1 cellular context compared by ENCODE assay signal in genomic region chr17:64506576-64507417, GRCh38.
A peak's percentile ranks its signal among the peaks of the same experiment; 100 is the strongest.
TF ChIP-seq lines count a peak whose summit lies in the region.

TSS of gene CEP95 (plus strand) at chr17:64506977. CDS start at chr17:64507098, 121 bp downstream.

TF ChIP-seq in HepG2, 621 proteins besides CTCF, POLR2A, EP300 and RAD21 (continued from another document and continues in another):
- TF ChIP-seq ZNF414 (CRISPR knock-in tag; IDR thresholded peaks at IDR 0.05) (0 out of 2 replicates have a peak, but pooled peaks have one; percentile 56), ZNF496 (CRISPR knock-in tag; IDR thresholded peaks at IDR 0.05; ENCODE audit: insufficient replicate concordance) (no peak), SMARCE1 (IDR thresholded peaks at IDR 0.05; ENCODE audit: borderline replicate concordance) (no peak), BCL6 (CRISPR knock-in tag; IDR thresholded peaks at IDR 0.05) (peak; percentile 33; the same call in 1 of the 2 replicates), YEATS2 (CRISPR knock-in tag; IDR thresholded peaks at IDR 0.05; ENCODE audit: borderline replicate concordance) (peak; percentile 65), PAX8 (CRISPR knock-in tag; IDR thresholded peaks at IDR 0.05; ENCODE audit: borderline replicate concordance) (0 out of 2 replicates have a peak, but pooled peaks have one; percentile 88), MXI1 (IDR thresholded peaks at IDR 0.05; ENCODE audit: borderline replicate concordance, low read depth, low read length) (peak; percentile 74; the same call in 2 of the 3 replicates), TARDBP (CRISPR knock-in tag; IDR thresholded peaks at IDR 0.05) (no peak), ZNF639 (CRISPR knock-in tag; conservative IDR thresholded peaks at IDR 0.05) (peak; percentile 91), IKZF5 (CRISPR knock-in tag; IDR thresholded peaks at IDR 0.05) (peak; percentile 94), ZNF761 (CRISPR knock-in tag; conservative IDR thresholded peaks at IDR 0.05) (peak; percentile 94), CREB1 (IDR thresholded peaks at IDR 0.05) (peak; percentile 93), CREB1 (CRISPR knock-in tag; IDR thresholded peaks at IDR 0.05) (peak; percentile 95), ZNF616 (CRISPR knock-in tag; IDR thresholded peaks at IDR 0.05; ENCODE audit: low read depth) (peak; percentile 48; the same call in 1 of the 2 replicates), ZNF282 (IDR thresholded peaks at IDR 0.05; ENCODE audit: partially characterized antibody) (no peak), ZMYM2 (CRISPR knock-in tag; IDR thresholded peaks at IDR 0.05) (peak; percentile 81; the same call in 1 of the 2 replicates), GZF1 (CRISPR knock-in tag; IDR thresholded peaks at IDR 0.05) (peak; percentile 65; the same call in 1 of the 2 replicates), PHF5A (CRISPR knock-in tag; IDR thresholded peaks at IDR 0.05; ENCODE audit: low read depth, unreplicated experiment) (peak; percentile 85), ZNF747 (CRISPR knock-in tag; IDR thresholded peaks at IDR 0.05; ENCODE audit: borderline replicate concordance) (peak; percentile 90), CSRNP2 (CRISPR knock-in tag; conservative IDR thresholded peaks at IDR 0.05; ENCODE audit: low read depth) (no peak), ZNF543 (CRISPR knock-in tag; IDR thresholded peaks at IDR 0.05) (peak; percentile 97), FOXJ3 (CRISPR knock-in tag; IDR thresholded peaks at IDR 0.05; ENCODE audit: borderline replicate concordance) (0 out of 2 replicates have a peak, but pooled peaks have one; percentile 74), NFE2L2 (IDR thresholded peaks at IDR 0.05; ENCODE audit: low read length) (no peak), ZNF749 (CRISPR knock-in tag; IDR thresholded peaks at IDR 0.05; ENCODE audit: borderline replicate concordance) (peak; percentile 97), SRY (CRISPR knock-in tag; IDR thresholded peaks at IDR 0.05) (0 out of 2 replicates have a peak, but pooled peaks have one; percentile 43), GATAD1 (CRISPR knock-in tag; IDR thresholded peaks at IDR 0.05) (peak; percentile 88), ZBTB7A (CRISPR knock-in tag; IDR thresholded peaks at IDR 0.05) (peak; percentile 73), HMG20A (CRISPR knock-in tag; IDR thresholded peaks at IDR 0.05; ENCODE audit: borderline replicate concordance) (0 out of 2 replicates have a peak, but pooled peaks have one; percentile 13), SOX13 (IDR thresholded peaks at IDR 0.05) (no peak; the same call in 1 of the 2 replicates), SOX13 (CRISPR knock-in tag; conservative IDR thresholded peaks at IDR 0.05 in 1 of 2, IDR thresholded peaks at IDR 0.05 in 1 of 2) (peak in 1 of 2 experiments; percentile 37; a peak in 2 of 4 replicates), ZNF550 (CRISPR knock-in tag; IDR thresholded peaks at IDR 0.05; ENCODE audit: borderline replicate concordance) (no peak), CBX5 (CRISPR knock-in tag; IDR thresholded peaks at IDR 0.05; ENCODE audit: borderline replicate concordance) (peak; percentile 47; the same call in 1 of the 2 replicates), PRDM10 (CRISPR knock-in tag; IDR thresholded peaks at IDR 0.05; ENCODE audit: low read depth) (no peak; the same call in none of the 2 replicates), ZNF142 (CRISPR knock-in tag; IDR thresholded peaks at IDR 0.05) (peak; percentile 87), MZF1 (CRISPR knock-in tag; IDR thresholded peaks at IDR 0.05; ENCODE audit: borderline replicate concordance) (no peak), ZFX (CRISPR knock-in tag; IDR thresholded peaks at IDR 0.05; ENCODE audit: low read depth) (peak; percentile 77), ATF7-NPFF (CRISPR knock-in tag; IDR thresholded peaks at IDR 0.05; ENCODE audit: low read depth) (peak; percentile 92), JUNB (CRISPR knock-in tag; IDR thresholded peaks at IDR 0.05; ENCODE audit: borderline replicate concordance) (no peak), JARID2 (CRISPR knock-in tag; IDR thresholded peaks at IDR 0.05; ENCODE audit: insufficient replicate concordance) (no peak), RARA (CRISPR knock-in tag; IDR thresholded peaks at IDR 0.05) (no peak; the same call in none of the 2 replicates), ZXDC (CRISPR knock-in tag; IDR thresholded peaks at IDR 0.05) (no peak), SRSF9 (IDR thresholded peaks at IDR 0.05; ENCODE audit: borderline replicate concordance, insufficient read depth, low read depth, low read length, poor library complexity, severe bottlenecking) (no peak), ZIK1 (CRISPR knock-in tag; IDR thresholded peaks at IDR 0.05; ENCODE audit: borderline replicate concordance, low read depth) (peak; percentile 49; the same call in 1 of the 2 replicates), SALL1 (CRISPR knock-in tag; IDR thresholded peaks at IDR 0.05) (peak; percentile 82), RELA (CRISPR knock-in tag; IDR thresholded peaks at IDR 0.05) (no peak; the same call in 1 of the 2 replicates), TFDP1 (CRISPR knock-in tag; IDR thresholded peaks at IDR 0.05; ENCODE audit: borderline replicate concordance) (peak; percentile 93), ZNF274 (CRISPR knock-in tag; IDR thresholded peaks at IDR 0.05) (peak; percentile 83; the same call in 1 of the 2 replicates)
